Comparison of ENCODE assay signal across 19 cellular contexts in genomic region chr1:230394134-230394533, GRCh38. TPM values are rescaled to one million over a fixed set of nuclear protein-coding genes. Genes with fewer than 3 reads are reported as not detected.
A peak's percentile ranks its signal among the peaks of the same experiment; 100 is the strongest.
DNase-seq lines count a peak whose midpoint lies in the region; ATAC-seq and TF ChIP-seq lines count a peak whose summit lies in the region.
"Had no signal": no experiment of that assay in that cellular context is flagged by ENCODE, and none has a peak within 500 bp of the region (broad histone marks: within the 10 kb centered on the region; RNA-seq: fewer than 3 reads in every experiment).

No MANE protein-coding gene starts in this region.

- H3K4me1 Mint-ChIP-seq in nephron progenitor cell = peaks cover 12% of the 10 kb centered on the region
- no peaks in the 10 kb centered on the region for H3K4me1 Mint-ChIP-seq in activated naive CD4-positive, alpha-beta T cell treated with anti-CD3 and anti-CD28 coated beads for 36 hours (ENCODE audit: low read depth)

- no peaks in the 10 kb centered on the region; the same call in 1 of the 2 replicates for H3K36me3 ChIP-seq in H7 (replicated peaks; ENCODE audit: control insufficient read depth, insufficient read depth, low read length)
- no peaks in the 10 kb centered on the region for H3K36me3 ChIP-seq in Panc1 (ENCODE audit: control insufficient read depth, insufficient read depth, low read length)
- H3K36me3 ChIP-seq: SJSA1 had no signal

- BruUV-seq in Panc1 (replicated peaks; lab: Mats Ljungman, UMichigan) = no TSS peak

- no peaks in the 10 kb centered on the region for H3K4me1 ChIP-seq in Panc1 (ENCODE audit: control insufficient read depth, insufficient read depth, low read length)
- H3K4me1 ChIP-seq: SJSA1 had no signal

- peaks cover 23% of the 10 kb centered on the region for H3K9me3 Mint-ChIP-seq in nephron progenitor cell
- H3K9me3 Mint-ChIP-seq in activated naive CD4-positive, alpha-beta T cell treated with anti-CD3 and anti-CD28 coated beads for 36 hours = peaks cover 3% of the 10 kb centered on the region

- H3K27ac Mint-ChIP-seq in nephron progenitor cell = peak overlapping the region; percentile 31
- no peak overlapping the region for H3K27ac Mint-ChIP-seq in activated naive CD4-positive, alpha-beta T cell treated with anti-CD3 and anti-CD28 coated beads for 36 hours

- CTCF ChIA-PET in Panc1 (lab: Charles Lee) = no interaction called here
- CTCF ChIA-PET in activated naive CD4-positive, alpha-beta T cell treated with anti-CD3 and anti-CD28 coated beads for 36 hours (lab: Charles Lee) = no interaction called here

- no peak overlapping the region for H3K4me3 Mint-ChIP-seq in nephron progenitor cell
- H3K4me3 Mint-ChIP-seq in activated naive CD4-positive, alpha-beta T cell treated with anti-CD3 and anti-CD28 coated beads for 36 hours = no peak overlapping the region

- TF ChIP-seq CTCF in Panc1 (IDR thresholded peaks at IDR 0.05) (no peak), nephron progenitor cell (IDR thresholded peaks at IDR 0.05) (no peak)

- peaks cover 6% of the 10 kb centered on the region for H3K27me3 Mint-ChIP-seq in nephron progenitor cell (ENCODE audit: low read depth, poor library complexity)
- H3K27me3 Mint-ChIP-seq in activated naive CD4-positive, alpha-beta T cell treated with anti-CD3 and anti-CD28 coated beads for 36 hours (ENCODE audit: low read depth) = peaks cover 27% of the 10 kb centered on the region

- H3K9me3 ChIP-seq in Panc1 (ENCODE audit: control insufficient read depth, insufficient read depth, low read depth, low read length) = no peaks in the 10 kb centered on the region
- H3K9me3 ChIP-seq: SJSA1 had no signal

- DNase-seq in DMS53 (lab: John Stamatoyannopoulos, UW) = peak; percentile 11
- DNase-seq in DMS53 treated with DMSO at 0.1 percent for 48 hours (lab: John Stamatoyannopoulos, UW; ENCODE audit: unreplicated experiment) = no peak
- DNase-seq in H7 = peak; percentile 70
- no peak for DNase-seq in Panc1 (ENCODE audit: low read depth, low spot score)
- DNase-seq in nephron progenitor cell = no peak
- DNase-seq in activated naive CD4-positive, alpha-beta T cell treated with anti-CD3 and anti-CD28 coated beads for 36 hours = no peak
- no peak for DNase-seq in effector CD4-positive, alpha-beta T cell
- DNase-seq: 8988T, EL, HCEC 1CT, NCI-H1092, NCI-H1694, NCI-H2107, NCI-H345, NCI-H526 treated with DMSO at 0.1 percent for 48 hours, OCI-M1, RPMI8226 had no signal

- in situ Hi-C loops in Panc1 (cut with HindIII; ENCODE audit: low pct_unique_long_range_greater_than_20kb, low sequenced_read_pairs) = no loop called here

- H3K27me3 ChIP-seq in H7 (ENCODE audit: control insufficient read depth, insufficient read depth, low read length) (no peaks in the 10 kb centered on the region), Panc1 (ENCODE audit: control insufficient read depth, insufficient read depth, low read length) (no peaks in the 10 kb centered on the region)
- H3K27me3 ChIP-seq: SJSA1 had no signal

- H3K4me3 ChIP-seq in H7 (ENCODE audit: insufficient read depth, low read depth, low read length) (peak overlapping the region; percentile 4; the same call in 1 of the 2 replicates), Panc1 (ENCODE audit: low read depth in 2 of 2, low read length in 2 of 2) (no peak overlapping the region)
- H3K4me3 ChIP-seq: SJSA1 had no signal

- intact Hi-C loops in Panc1 (cut with micrococcal nuclease; ENCODE audit: unreplicated experiment) = no loop called here
- intact Hi-C loops in activated naive CD4-positive, alpha-beta T cell treated with anti-CD3 and anti-CD28 coated beads for 36 hours (cut with micrococcal nuclease) = no loop called here

- POLR2A ChIA-PET in Panc1 (lab: Charles Lee) = no interaction called here

- no peak overlapping the region for H3K27ac ChIP-seq in Panc1 (ENCODE audit: low read length)
- H3K27ac ChIP-seq: SJSA1 had no signal

- H3K36me3 Mint-ChIP-seq in nephron progenitor cell (ENCODE audit: low read depth) = peaks cover 5% of the 10 kb centered on the region
- no peaks in the 10 kb centered on the region for H3K36me3 Mint-ChIP-seq in activated naive CD4-positive, alpha-beta T cell treated with anti-CD3 and anti-CD28 coated beads for 36 hours (ENCODE audit: low read depth)

- peak; percentile 57; the same call in 1 of the 2 replicates for ATAC-seq in Panc1
- no peak for ATAC-seq in GM18868 (IDR thresholded peaks at IDR 0.05; ENCODE audit: unreplicated experiment)

RNA-seq across cellular contexts. Expression of gene PGBD5, which starts 32.0 kb away (rescaled TPM):
- total RNA-seq in H7 (2014; rRNA removed; shearing (Covaris generic)) = 29.8 and 34.7 TPM in 2 replicates
- 0.05 TPM for total RNA-seq in Panc1 (2021; ENCODE audit: unreplicated experiment)
- 0.02 TPM for polyA plus RNA-seq in Panc1 (2012; ENCODE audit: insufficient read length)
- total RNA-seq in activated naive CD4-positive, alpha-beta T cell treated with anti-CD3 and anti-CD28 coated beads for 36 hours = not detected

Comparison
In these comparisons a context has a peak if more than half of its experiments do, and no peak if none do; other contexts are left out.
1. DNase-seq: peak in DMS53 (single experiment) and H7 (single experiment); none in DMS53 treated with DMSO at 0.1 percent for 48 hours (single experiment), Panc1 (single experiment), nephron progenitor cell (single experiment), activated naive CD4-positive, alpha-beta T cell treated with anti-CD3 and anti-CD28 coated beads for 36 hours (single experiment) and effector CD4-positive, alpha-beta T cell (single experiment).
2. RNA of gene PGBD5, which starts 32.0 kb away (total RNA-seq): 29.8 to 34.7 TPM in H7; 0.05 TPM in Panc1 (single experiment) and not detected in activated naive CD4-positive, alpha-beta T cell treated with anti-CD3 and anti-CD28 coated beads for 36 hours; every median in the first group is over 10 times any median in the second.